Comparison of ENCODE assay signal across 9 cellular contexts in the genomic region with DNA sequence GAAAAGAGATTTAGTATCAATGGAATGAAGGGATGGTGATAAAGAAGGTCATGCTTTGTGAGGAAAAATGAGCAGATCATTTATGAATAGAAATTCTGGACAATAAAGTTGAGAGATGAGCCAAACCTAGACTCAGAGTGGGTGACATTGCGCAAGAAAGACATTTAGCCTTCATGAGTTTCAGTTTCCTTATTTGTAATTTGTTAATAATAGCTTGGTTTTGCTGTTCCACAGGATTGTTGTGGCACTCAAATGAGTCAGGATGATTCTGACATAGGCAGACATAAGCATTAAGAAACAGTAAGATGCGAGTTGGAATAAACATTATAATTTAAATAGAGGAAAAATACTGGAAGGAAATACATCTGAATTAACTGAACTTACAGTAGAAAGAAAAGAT. TPM values are rescaled to one million over a fixed set of nuclear protein-coding genes. Genes with fewer than 3 reads are reported as not detected.
A peak's percentile ranks its signal among the peaks of the same experiment; 100 is the strongest.
DNase-seq lines count a peak whose midpoint lies in the region; ATAC-seq and TF ChIP-seq lines count a peak whose summit lies in the region.
"Had no signal": no experiment of that assay in that cellular context is flagged by ENCODE, and none has a peak within 500 bp of the region (broad histone marks: within the 10 kb centered on the region; RNA-seq: fewer than 3 reads in every experiment).

No MANE protein-coding gene starts in this region.

- H3K27me3 ChIP-seq in adipocyte (replicated peaks; ENCODE audit: control insufficient read depth, insufficient read depth, low read length) (no peaks in the 10 kb centered on the region), testis (no peaks in the 10 kb centered on the region)

- H3K27ac Mint-ChIP-seq in activated CD4-positive, alpha-beta T cell treated with anti-CD3 and anti-CD28 coated beads for 36 hours = no peak overlapping the region
- no peak overlapping the region for H3K27ac Mint-ChIP-seq in stimulated activated effector memory CD8-positive, alpha-beta T cell treated with anti-CD3 and anti-CD28 coated beads, Interleukin-12 subunit alpha, Interleukin-12 subunit beta, amount 100 ng/mL, for 72 hours
- H3K27ac Mint-ChIP-seq: T-helper 1 cell treated with Interleukin-12 subunit alpha and Interleukin-12 subunit beta and Interleukin-4 antibody, amounts not matched to agents 30 μg/mL and 1 μg/mL, for 36 hours had no signal

- H3K9me3 ChIP-seq in adipocyte (ENCODE audit: control insufficient read depth, low read length) (no peaks in the 10 kb centered on the region), testis (no peaks in the 10 kb centered on the region)

- H3K27me3 Mint-ChIP-seq in activated CD4-positive, alpha-beta T cell treated with anti-CD3 and anti-CD28 coated beads for 36 hours = peaks cover 2% of the 10 kb centered on the region

- intact Hi-C loops in activated CD4-positive, alpha-beta T cell treated with anti-CD3 and anti-CD28 coated beads for 36 hours (cut with DNase I, micrococcal nuclease) = no loop called here
- intact Hi-C loops in posterior cingulate gyrus (cut with DNase I) = no loop called here
- intact Hi-C loops in testis (cut with DNase I; ENCODE audit: low total_unique reads) = no loop called here

- TF ChIP-seq CTCF in testis (IDR thresholded peaks at IDR 0.05) = no peak

- no peak for TF ChIP-seq POLR2A in testis (IDR thresholded peaks at IDR 0.05)

- H3K9ac ChIP-seq in adipocyte (ENCODE audit: low read length) = peak overlapping the region; percentile 53

- H3K36me3 ChIP-seq in adipocyte (ENCODE audit: control insufficient read depth, insufficient read depth, low read length, severe bottlenecking) = no peaks in the 10 kb centered on the region
- H3K36me3 ChIP-seq in testis (ENCODE audit: low read depth, missing control alignments) = no peaks in the 10 kb centered on the region

- CTCF ChIA-PET in activated CD4-positive, alpha-beta T cell treated with anti-CD3 and anti-CD28 coated beads for 36 hours (lab: Charles Lee) = interaction anchor here (0.7 to 2.0 kb wide), 5 partner anchors 9 to 100 kb away, joined by 3 to 5 read pairs (median 3); no protein-coding TSS in a partner anchor

- H3K4me3 Mint-ChIP-seq in activated CD4-positive, alpha-beta T cell treated with anti-CD3 and anti-CD28 coated beads for 36 hours = no peak overlapping the region
- no peak overlapping the region for H3K4me3 Mint-ChIP-seq in stimulated activated effector memory CD8-positive, alpha-beta T cell treated with anti-CD3 and anti-CD28 coated beads, Interleukin-12 subunit alpha, Interleukin-12 subunit beta, amount 100 ng/mL, for 72 hours
- H3K4me3 Mint-ChIP-seq: T-helper 1 cell treated with Interleukin-12 subunit alpha and Interleukin-12 subunit beta and Interleukin-4 antibody, amounts not matched to agents 30 μg/mL and 1 μg/mL, for 36 hours had no signal

- no peak overlapping the region for H3K27ac ChIP-seq in testis

- DNase-seq in activated CD4-positive, alpha-beta T cell treated with anti-CD3 and anti-CD28 coated beads for 36 hours = peak; percentile 18
- no peak for DNase-seq in activated CD4-positive, alpha-beta T cell treated with anti-CD3 and anti-CD28 coated beads for 48 hours
- DNase-seq in adipocyte (ENCODE audit: low read depth) (peak; percentile 83), posterior cingulate gyrus (no peak), testis (no peak), HUDEP-2 (lab: John Stamatoyannopoulos, UW; ENCODE audit: unreplicated experiment in 76 of 76) (no peak)
- no peak for DNase-seq in stimulated activated effector memory CD8-positive, alpha-beta T cell treated with anti-CD3 and anti-CD28 coated beads, Interleukin-12 subunit alpha, Interleukin-12 subunit beta, amount 100 ng/mL, for 72 hours (ENCODE audit: low spot score in 2 of 2)

- H3K4me3 ChIP-seq in adipocyte (ENCODE audit: low read length) (peak overlapping the region; percentile 51), testis (no peak overlapping the region)

- no peaks in the 10 kb centered on the region for H3K36me3 Mint-ChIP-seq in activated CD4-positive, alpha-beta T cell treated with anti-CD3 and anti-CD28 coated beads for 36 hours (ENCODE audit: low read depth)
- no peaks in the 10 kb centered on the region for H3K36me3 Mint-ChIP-seq in stimulated activated effector memory CD8-positive, alpha-beta T cell treated with anti-CD3 and anti-CD28 coated beads, Interleukin-12 subunit alpha, Interleukin-12 subunit beta, amount 100 ng/mL, for 72 hours

- H3K9me3 Mint-ChIP-seq in activated CD4-positive, alpha-beta T cell treated with anti-CD3 and anti-CD28 coated beads for 36 hours (ENCODE audit: low read depth) = no peaks in the 10 kb centered on the region
- H3K9me3 Mint-ChIP-seq in stimulated activated effector memory CD8-positive, alpha-beta T cell treated with anti-CD3 and anti-CD28 coated beads, Interleukin-12 subunit alpha, Interleukin-12 subunit beta, amount 100 ng/mL, for 72 hours = no peaks in the 10 kb centered on the region
- H3K9me3 Mint-ChIP-seq: T-helper 1 cell treated with Interleukin-12 subunit alpha and Interleukin-12 subunit beta and Interleukin-4 antibody, amounts not matched to agents 30 μg/mL and 1 μg/mL, for 36 hours had no signal

- H3K4me1 Mint-ChIP-seq in activated CD4-positive, alpha-beta T cell treated with anti-CD3 and anti-CD28 coated beads for 36 hours = no peaks in the 10 kb centered on the region
- no peaks in the 10 kb centered on the region for H3K4me1 Mint-ChIP-seq in stimulated activated effector memory CD8-positive, alpha-beta T cell treated with anti-CD3 and anti-CD28 coated beads, Interleukin-12 subunit alpha, Interleukin-12 subunit beta, amount 100 ng/mL, for 72 hours

- peak; percentile 57 for ATAC-seq in activated CD4-positive, alpha-beta T cell treated with anti-CD3 and anti-CD28 coated beads for 36 hours
- ATAC-seq in HG03066 (IDR thresholded peaks at IDR 0.05; ENCODE audit: low read depth, unreplicated experiment) = peak; percentile 86
- ATAC-seq in stimulated activated effector memory CD8-positive, alpha-beta T cell treated with anti-CD3 and anti-CD28 coated beads, Interleukin-12 subunit alpha, Interleukin-12 subunit beta, amount 100 ng/mL, for 72 hours = peak; percentile 95

- POLR2A ChIA-PET in activated CD4-positive, alpha-beta T cell treated with anti-CD3 and anti-CD28 coated beads for 36 hours (lab: Charles Lee) = no interaction called here

- H3K4me1 ChIP-seq in adipocyte (ENCODE audit: control insufficient read depth, insufficient read depth, low read length) = peaks cover 33% of the 10 kb centered on the region
- no peaks in the 10 kb centered on the region for H3K4me1 ChIP-seq in testis

- 75 to 84% methylated on average over 2 of the region's 2 CpGs for WGBS in testis, 2 donors

RNA-seq across cellular contexts. Expression of a gene that starts 34.8 kb away (rescaled TPM):
- total RNA-seq in activated CD4-positive, alpha-beta T cell treated with anti-CD3 and anti-CD28 coated beads for 36 hours = under 1 TPM; 0.61 to 0.71 TPM
- total RNA-seq in testis = 1 to 10 TPM; 1.0 to 1.7 TPM
- 0.90 TPM for polyA plus RNA-seq in testis (ENCODE audit: insufficient read depth, low read depth, low replicate concordance)

Comparison
In these comparisons a context has a peak if more than half of its experiments do, and no peak if none do; other contexts are left out.
1. DNase-seq: peak in activated CD4-positive, alpha-beta T cell treated with anti-CD3 and anti-CD28 coated beads for 36 hours (single experiment) and adipocyte (single experiment); none in activated CD4-positive, alpha-beta T cell treated with anti-CD3 and anti-CD28 coated beads for 48 hours (single experiment), stimulated activated effector memory CD8-positive, alpha-beta T cell treated with anti-CD3 and anti-CD28 coated beads, Interleukin-12 subunit alpha, Interleukin-12 subunit beta, amount 100 ng/mL, for 72 hours (0 of 2), posterior cingulate gyrus (0 of 10), testis (single experiment) and HUDEP-2 (0 of 76).
2. Peak in every context shown above with its lines, with median percentiles within 50 percentile points of each other: ATAC-seq.